ENCODE assay signal across 9 cellular contexts in genomic region chr22:30602049-30602448, GRCh38. TPM values are rescaled to one million over a fixed set of nuclear protein-coding genes. Genes with fewer than 3 reads are reported as not detected.
DNase-seq lines count a peak whose midpoint lies in the region; ATAC-seq and TF ChIP-seq lines count a peak whose summit lies in the region.
"Had no signal": no experiment of that assay in that cellular context is flagged by ENCODE, and none has a peak within 500 bp of the region (broad histone marks: within the 10 kb centered on the region; RNA-seq: fewer than 3 reads in every experiment).

No MANE protein-coding gene starts in this region.

- peak overlapping the region; percentile 12 for H3K4me3 Mint-ChIP-seq in activated naive CD8-positive, alpha-beta T cell treated with anti-CD3 and anti-CD28 coated beads, Interleukin-2, amount 50 U/mL, for 24 hours
- no peak overlapping the region for H3K4me3 Mint-ChIP-seq in naive thymus-derived CD4-positive, alpha-beta T cell

- no peak overlapping the region for H3K27ac Mint-ChIP-seq in activated naive CD8-positive, alpha-beta T cell treated with anti-CD3 and anti-CD28 coated beads, Interleukin-2, amount 50 U/mL, for 24 hours
- peak overlapping the region in 2 of 9 donors; percentile 40 to 76 for H3K27ac Mint-ChIP-seq in naive thymus-derived CD4-positive, alpha-beta T cell

- H3K36me3 ChIP-seq in naive thymus-derived CD4-positive, alpha-beta T cell (ENCODE audit: control insufficient read depth in 2 of 3, insufficient read depth in 3 of 3, low read length in 3 of 3) = no peaks in the 10 kb centered on the region

- no peaks in the 10 kb centered on the region for H3K27me3 ChIP-seq in naive thymus-derived CD4-positive, alpha-beta T cell (ENCODE audit: control insufficient read depth in 2 of 2, insufficient read depth in 2 of 2, low read length in 2 of 2)
- H3K27me3 ChIP-seq: BLaER1 treated with 17β-estradiol and CSF1 and Interleukin-3, amounts not matched to agents 10 nM and 100 nM had no signal

- DNase-seq in NCI-H2171 treated with DMSO at 0.1 percent for 48 hours (lab: John Stamatoyannopoulos, UW) (peak; percentile 42), NCI-H2171 (lab: John Stamatoyannopoulos, UW) (no peak), NB4 (ENCODE audit: low read depth) (peak; percentile 65)
- no peak for DNase-seq in activated naive CD8-positive, alpha-beta T cell treated with anti-CD3 and anti-CD28 coated beads, Interleukin-2, amount 50 U/mL, for 24 hours
- peak in 5 of 9 donors; percentile 7 to 26 (median 15) for DNase-seq in naive thymus-derived CD4-positive, alpha-beta T cell
- DNase-seq in activated CD8-positive, alpha-beta memory T cell treated with anti-CD3 and anti-CD28 coated beads, Interleukin-2, amount 50 U/mL, for 48 hours = no peak
- no peak for DNase-seq in stimulated activated CD8-positive, alpha-beta memory T cell treated with anti-CD3 and anti-CD28 coated beads, Interleukin-4, amount 100 ng/mL, for 48 hours

- no peaks in the 10 kb centered on the region for H3K36me3 Mint-ChIP-seq in activated naive CD8-positive, alpha-beta T cell treated with anti-CD3 and anti-CD28 coated beads, Interleukin-2, amount 50 U/mL, for 24 hours (ENCODE audit: low read depth)
- no peaks in the 10 kb centered on the region for H3K36me3 Mint-ChIP-seq in naive thymus-derived CD4-positive, alpha-beta T cell

- intact Hi-C loops in naive thymus-derived CD4-positive, alpha-beta T cell (cut with micrococcal nuclease) = loop anchor here in 1 of 2 donors (2.0 kb wide), 1 partner anchor 211 kb away; no protein-coding TSS in a partner anchor

- no peak for ATAC-seq in activated naive CD8-positive, alpha-beta T cell treated with anti-CD3 and anti-CD28 coated beads, Interleukin-2, amount 50 U/mL, for 24 hours
- peak; percentile 46 for ATAC-seq in naive thymus-derived CD4-positive, alpha-beta T cell
- no peak for ATAC-seq in HG02642 (IDR thresholded peaks at IDR 0.05; ENCODE audit: poor library complexity, unreplicated experiment)

- H3K4me3 ChIP-seq in NB4 (ENCODE audit: low read depth, low read length) = no peak overlapping the region
- no peak overlapping the region for H3K4me3 ChIP-seq in naive thymus-derived CD4-positive, alpha-beta T cell (ENCODE audit: low read length)
- H3K4me3 ChIP-seq: BLaER1 treated with 17β-estradiol and CSF1 and Interleukin-3, amounts not matched to agents 10 nM and 100 nM had no signal

- peak; percentile 45 for TF ChIP-seq CTCF in NB4 (IDR thresholded peaks at IDR 0.05; ENCODE audit: low read depth, low read length)

- POLR2A ChIA-PET in naive thymus-derived CD4-positive, alpha-beta T cell (lab: Charles Lee) = no interaction called here

- no peaks in the 10 kb centered on the region for H3K9me3 ChIP-seq in naive thymus-derived CD4-positive, alpha-beta T cell (ENCODE audit: control insufficient read depth in 2 of 3, low read length in 3 of 3)

- CTCF ChIA-PET in naive thymus-derived CD4-positive, alpha-beta T cell (lab: Charles Lee) = interaction anchor here (0.6 to 0.7 kb wide), 4 partner anchors 60 to 1360 kb away, joined by 3 to 9 read pairs (median 4); no protein-coding TSS in a partner anchor

- H3K9me3 Mint-ChIP-seq in activated naive CD8-positive, alpha-beta T cell treated with anti-CD3 and anti-CD28 coated beads, Interleukin-2, amount 50 U/mL, for 24 hours = no peaks in the 10 kb centered on the region
- peaks cover 0 to 3% (median 0%) of the 10 kb centered on the region in 11 donors for H3K9me3 Mint-ChIP-seq in naive thymus-derived CD4-positive, alpha-beta T cell

- peaks cover 0 to under 1% of the 10 kb centered on the region in 2 donors for H3K4me1 ChIP-seq in naive thymus-derived CD4-positive, alpha-beta T cell (ENCODE audit: control insufficient read depth in 2 of 2, insufficient read depth in 2 of 2, low read length in 2 of 2)

- no peak overlapping the region for H3K27ac ChIP-seq in naive thymus-derived CD4-positive, alpha-beta T cell (ENCODE audit: low read depth, low read length)
- H3K27ac ChIP-seq: BLaER1 treated with 17β-estradiol and CSF1 and Interleukin-3, amounts not matched to agents 10 nM and 100 nM had no signal

- H3K4me1 Mint-ChIP-seq in activated naive CD8-positive, alpha-beta T cell treated with anti-CD3 and anti-CD28 coated beads, Interleukin-2, amount 50 U/mL, for 24 hours = peaks cover 16% of the 10 kb centered on the region
- H3K4me1 Mint-ChIP-seq in naive thymus-derived CD4-positive, alpha-beta T cell = peaks cover 16 to 22% (median 19%) of the 10 kb centered on the region in 7 donors

- no peak for TF ChIP-seq POLR2A in NB4 (IDR thresholded peaks at IDR 0.05; ENCODE audit: extremely low read depth, insufficient read length)

- H3K27me3 Mint-ChIP-seq in activated naive CD8-positive, alpha-beta T cell treated with anti-CD3 and anti-CD28 coated beads, Interleukin-2, amount 50 U/mL, for 24 hours = no peaks in the 10 kb centered on the region
- H3K27me3 Mint-ChIP-seq in naive thymus-derived CD4-positive, alpha-beta T cell = no peaks in the 10 kb centered on the region

RNA-seq across cellular contexts. Expression of gene TCN2, which starts 4.9 kb away (rescaled TPM):
- total RNA-seq in naive thymus-derived CD4-positive, alpha-beta T cell = 1 to 10 TPM in 3 of 5 experiments, under 1 TPM in 2; 0.57 to 8.9 (median 1.3) TPM
- polyA plus RNA-seq in naive thymus-derived CD4-positive, alpha-beta T cell = under 1 TPM; 0.69 to 0.79 TPM

RNA-seq across cellular contexts. Expression of gene PES1, which starts 10.3 kb away (rescaled TPM):
- total RNA-seq in naive thymus-derived CD4-positive, alpha-beta T cell = 10 to 100 TPM; 40.6 to 84.2 (median 56.3) TPM
- polyA plus RNA-seq in naive thymus-derived CD4-positive, alpha-beta T cell = 10 to 100 TPM; 34.6 to 62.3 TPM

RNA-seq across cellular contexts. Expression of gene GAL3ST1, which starts 27.6 kb away (rescaled TPM):
- 1 to 10 TPM in 2 of 5 experiments, under 1 TPM in 1, not detected in 2; 0.56 to 4.8 (median 4.0) TPM for total RNA-seq in naive thymus-derived CD4-positive, alpha-beta T cell
- 1 to 10 TPM in 1 of 2 donors, under 1 TPM in 1; 0.21 to 2.4 TPM for polyA plus RNA-seq in naive thymus-derived CD4-positive, alpha-beta T cell

RNA-seq across cellular contexts. Expression of gene SLC35E4, which starts 33.5 kb away (rescaled TPM):
- 1 to 10 TPM; 2.0 to 5.2 (median 3.4) TPM for total RNA-seq in naive thymus-derived CD4-positive, alpha-beta T cell
- 1 to 10 TPM in 1 of 2 donors, under 1 TPM in 1; 0.85 to 1.9 TPM for polyA plus RNA-seq in naive thymus-derived CD4-positive, alpha-beta T cell

RNA-seq across cellular contexts. Expression of gene SEC14L6, which starts 55.5 kb away (rescaled TPM):
- not detected for total RNA-seq in naive thymus-derived CD4-positive, alpha-beta T cell
- not detected for polyA plus RNA-seq in naive thymus-derived CD4-positive, alpha-beta T cell

Comparison
In these comparisons a context has a peak if more than half of its experiments do, and no peak if none do; other contexts are left out.
1. DNase-seq: peak in NCI-H2171 treated with DMSO at 0.1 percent for 48 hours (single experiment), NB4 (single experiment) and naive thymus-derived CD4-positive, alpha-beta T cell (5 of 9); none in NCI-H2171 (single experiment), activated naive CD8-positive, alpha-beta T cell treated with anti-CD3 and anti-CD28 coated beads, Interleukin-2, amount 50 U/mL, for 24 hours (single experiment), activated CD8-positive, alpha-beta memory T cell treated with anti-CD3 and anti-CD28 coated beads, Interleukin-2, amount 50 U/mL, for 48 hours (single experiment) and stimulated activated CD8-positive, alpha-beta memory T cell treated with anti-CD3 and anti-CD28 coated beads, Interleukin-4, amount 100 ng/mL, for 48 hours (single experiment).